ENCODE assay signal across 10 cellular contexts in genomic region chr3:134251731-134252391, GRCh38. TPM values are rescaled to one million over a fixed set of nuclear protein-coding genes. Genes with fewer than 3 reads are reported as not detected.
DNase-seq lines count a peak whose midpoint lies in the region; ATAC-seq and TF ChIP-seq lines count a peak whose summit lies in the region.
"Had no signal": no experiment of that assay in that cellular context is flagged by ENCODE, and none has a peak within 500 bp of the region (broad histone marks: within the 10 kb centered on the region; RNA-seq: fewer than 3 reads in every experiment).

No MANE protein-coding gene starts in this region.

- in situ Hi-C loops in G401 (cut with HindIII; ENCODE audit: low sequenced_read_pairs) = no loop called here

- H3K9me3 ChIP-seq in T-helper 17 cell (ENCODE audit: control insufficient read depth, low read length, poor library complexity, severe bottlenecking) (no peaks in the 10 kb centered on the region), heart left ventricle (no peaks in the 10 kb centered on the region)

- WGBS in heart left ventricle, 4 donors = 42 to 52% (median 47%) methylated on average over 15 to 22 of the region's 22 CpGs

- DNase-seq in ELF-1 (ENCODE audit: low read depth, low spot score) (peak; percentile 76), T-helper 17 cell (no peak), heart left ventricle (peak; percentile 33 to 75 (median 60)), progenitor cell of endocrine pancreas (ENCODE audit: low spot score, unreplicated experiment) (no peak), GDM1 (lab: John Stamatoyannopoulos, UW) (no peak), putamen (ENCODE audit: low spot score) (no peak), G401 (ENCODE audit: low spot score) (no peak)
- DNase-seq: NCI-H510A; stimulated activated CD4-positive, alpha-beta T cell treated with anti-CD3 and anti-CD28 coated beads, Interleukin-2, amount 100 ng/mL, for 48 hours had no signal

- intact Hi-C loops in heart left ventricle (cut with DNase I) = loop anchor here in 2 of 10 donors (5.0 kb wide), 2 partner anchors 40 to 45 kb away; no protein-coding TSS in a partner anchor

- no peaks in the 10 kb centered on the region for H3K9me3 Mint-ChIP-seq in progenitor cell of endocrine pancreas (ENCODE audit: low read depth)

- H3K4me1 Mint-ChIP-seq in T-helper 17 cell = peaks cover 38% of the 10 kb centered on the region
- H3K4me1 Mint-ChIP-seq in progenitor cell of endocrine pancreas (ENCODE audit: low read depth) = peaks cover 25% of the 10 kb centered on the region

- peaks cover 4% of the 10 kb centered on the region for H3K36me3 Mint-ChIP-seq in T-helper 17 cell (ENCODE audit: low read depth)
- peaks cover 2% of the 10 kb centered on the region for H3K36me3 Mint-ChIP-seq in progenitor cell of endocrine pancreas (ENCODE audit: insufficient read depth)

- TF ChIP-seq POLR2A in heart left ventricle (IDR thresholded peaks at IDR 0.05) = no peak

- peak overlapping the region in 11 of 12 donors; percentile 57 to 98 (median 89) for H3K27ac ChIP-seq in heart left ventricle

- no peaks in the 10 kb centered on the region for H3K27me3 ChIP-seq in heart left ventricle

- no peaks in the 10 kb centered on the region for H3K36me3 ChIP-seq in heart left ventricle

- peak overlapping the region; percentile 78 for H3K4me3 Mint-ChIP-seq in T-helper 17 cell
- peak overlapping the region; percentile 71 for H3K4me3 Mint-ChIP-seq in progenitor cell of endocrine pancreas (ENCODE audit: low read depth)

- TF ChIP-seq CTCF in heart left ventricle (IDR thresholded peaks at IDR 0.05) = no peak
- no peak for TF ChIP-seq CTCF in progenitor cell of endocrine pancreas (IDR thresholded peaks at IDR 0.05; ENCODE audit: unreplicated experiment)

- ATAC-seq in T-helper 17 cell (no peak), heart left ventricle (peak; percentile 54 to 65 (median 62)), GM18520 (IDR thresholded peaks at IDR 0.05; ENCODE audit: unreplicated experiment) (no peak)

- H3K27me3 Mint-ChIP-seq in T-helper 17 cell (no peaks in the 10 kb centered on the region), progenitor cell of endocrine pancreas (peaks cover 8% of the 10 kb centered on the region)

- peak overlapping the region in 3 of 12 donors; percentile 4 to 72 (median 69) for H3K4me3 ChIP-seq in heart left ventricle

- H3K27ac Mint-ChIP-seq in T-helper 17 cell = peak overlapping the region; percentile 90
- H3K27ac Mint-ChIP-seq in progenitor cell of endocrine pancreas = peak overlapping the region; percentile 54

- peaks cover 0 to 48% (median 38%) of the 10 kb centered on the region in 12 donors for H3K4me1 ChIP-seq in heart left ventricle

RNA-seq across cellular contexts. Expression of gene RYK, which starts 1.2 kb away (rescaled TPM):
- 10 to 100 TPM; 42.9 to 44.9 TPM for total RNA-seq in T-helper 17 cell
- total RNA-seq in heart left ventricle = 10 to 100 TPM; 32.9 to 43.7 (median 39.5) TPM
- 10 to 100 TPM; 17.3 to 23.6 TPM for polyA plus RNA-seq in heart left ventricle
- total RNA-seq in progenitor cell of endocrine pancreas = 82.3 and 85.2 TPM in 2 replicates
- 88.1 and 131 TPM in 2 replicates for total RNA-seq in G401 (2014; rRNA removed; shearing (Covaris generic))

Comparison
In these comparisons a context has a peak if more than half of its experiments do, and no peak if none do; other contexts are left out.
1. DNase-seq: peak in ELF-1 (single experiment) and heart left ventricle (5 of 5); none in T-helper 17 cell (0 of 3), progenitor cell of endocrine pancreas (single experiment), GDM1 (single experiment), putamen (single experiment) and G401 (single experiment).
2. ATAC-seq: peak in heart left ventricle (4 of 4); none in T-helper 17 cell (single experiment) and GM18520 (single experiment).